In genomic region chr2:135876770-135877169, GRCh38 we compare ENCODE assay signal across 10 cellular contexts. TPM values are rescaled to one million over a fixed set of nuclear protein-coding genes. Genes with fewer than 3 reads are reported as not detected.
DNase-seq lines count a peak whose midpoint lies in the region; ATAC-seq, FAIRE-seq and TF ChIP-seq lines count a peak whose summit lies in the region.
"Not testable (repeated sequence)": the region's sequence is repeated elsewhere in the genome, so short reads cannot be mapped to it uniquely, and the experiment has no call there.
"Had no signal": no experiment of that assay in that cellular context is flagged by ENCODE, and none has a peak within 500 bp of the region (broad histone marks: within the 10 kb centered on the region; RNA-seq: fewer than 3 reads in every experiment).

No MANE protein-coding gene starts in this region.

- not testable (repeated sequence) for H3K27me3 ChIP-seq in CD4-positive, alpha-beta memory T cell (ENCODE audit: insufficient read depth, low read length); HUES64 (ENCODE audit: insufficient read depth, low read length); adipocyte (replicated peaks; ENCODE audit: control insufficient read depth, insufficient read depth, low read length); esophagus muscularis mucosa; liver (ENCODE audit: control insufficient read depth in 4 of 4, insufficient read depth in 4 of 4, low read length in 3 of 4); pancreas; transverse colon

- ATAC-seq in T-helper 17 cell, pancreas: not testable (repeated sequence)

- not testable (repeated sequence) for TF ChIP-seq EP300 in esophagus muscularis mucosa (IDR thresholded peaks at IDR 0.05); transverse colon (IDR thresholded peaks at IDR 0.05; ENCODE audit: low read depth)

- not testable (repeated sequence) for H3K36me3 ChIP-seq in CD4-positive, alpha-beta memory T cell (ENCODE audit: insufficient read depth, low read length); adipocyte (ENCODE audit: control insufficient read depth, insufficient read depth, low read length, severe bottlenecking); esophagus muscularis mucosa; liver (ENCODE audit: control insufficient read depth in 4 of 4, insufficient read depth in 3 of 4, low read depth in 1 of 4, low read length in 3 of 4); pancreas; transverse colon
- peaks cover 14% of the 10 kb centered on the region for H3K36me3 ChIP-seq in HUES64 (ENCODE audit: insufficient read depth, low read length)

- not testable (repeated sequence) for DNase-seq in CD4-positive, alpha-beta memory T cell; T-helper 17 cell; adipocyte (ENCODE audit: low read depth); esophagus muscularis mucosa (ENCODE audit: extremely low spot score); pancreas; transverse colon

- TF ChIP-seq POLR2A in esophagus muscularis mucosa (IDR thresholded peaks at IDR 0.05; ENCODE audit: low read depth); transverse colon (IDR thresholded peaks at IDR 0.05): not testable (repeated sequence)

- H3K36me3 Mint-ChIP-seq in CD4-positive, alpha-beta memory T cell, result peaks cover 5 to 14% of the 10 kb centered on the region in 2 donors
- H3K36me3 Mint-ChIP-seq in T-helper 17 cell (ENCODE audit: low read depth), result not testable (repeated sequence)

- not testable (repeated sequence) for TF ChIP-seq RAD21 in liver (IDR thresholded peaks at IDR 0.05)

- peak overlapping the region; percentile 80 for H3K27ac ChIP-seq in CD4-positive, alpha-beta memory T cell (ENCODE audit: low read depth, low read length)
- not testable (repeated sequence) for H3K27ac ChIP-seq in HUES64 (ENCODE audit: low read depth, low read length); liver (ENCODE audit: low read depth in 1 of 2, low read length in 2 of 2); pancreas
- peak overlapping the region; percentile 34 to 92 (median 85) for H3K27ac ChIP-seq in esophagus muscularis mucosa (replicated peaks in 1 of 4)
- peak overlapping the region; percentile 87 to 90 (median 88) for H3K27ac ChIP-seq in transverse colon

- 87% methylated on average over 15 of the region's 15 CpGs for WGBS in HUES64
- WGBS in esophagus muscularis mucosa, result 85% methylated on average over 15 of the region's 15 CpGs
- 87% methylated on average over 15 of the region's 15 CpGs for WGBS in liver
- 82 to 87% methylated on average over 15 of the region's 15 CpGs for WGBS in pancreas, 2 donors
- WGBS in transverse colon (ENCODE audit: low coverage in 1 of 2), 2 donors, result 85 to 90% methylated on average over 7 to 15 of the region's 15 CpGs

- H3K27me3 Mint-ChIP-seq in CD4-positive, alpha-beta memory T cell; T-helper 17 cell: not testable (repeated sequence)

- not testable (repeated sequence) for FAIRE-seq in pancreas (lab: Jason Lieb, UNC)

- H3K9ac ChIP-seq in HUES64 (ENCODE audit: low read depth, low read length) (0 out of 2 replicates have a peak overlapping the region, but pooled peaks have one; percentile 2), adipocyte (ENCODE audit: low read length) (peak overlapping the region; percentile 84)
- not testable (repeated sequence) for H3K9ac ChIP-seq in liver (ENCODE audit: low read depth in 1 of 2, low read length in 2 of 2)

- in situ Hi-C loops in transverse colon (cut with MboI; ENCODE audit: low pct_ligation_motif_present in 1 of 4, low pct_unique_long_range_greater_than_20kb in 1 of 4, low sequenced_read_pairs in 3 of 4), result not testable (repeated sequence)

- peak overlapping the region; percentile 85 to 96 (median 95) for H3K27ac Mint-ChIP-seq in CD4-positive, alpha-beta memory T cell
- peak overlapping the region; percentile 91 for H3K27ac Mint-ChIP-seq in T-helper 17 cell

- not testable (repeated sequence) for H3K9me3 Mint-ChIP-seq in CD4-positive, alpha-beta memory T cell

- CTCF ChIA-PET in CD4-positive, alpha-beta memory T cell (lab: Charles Lee; ENCODE audit: partially characterized antibody), result interaction anchor here (1.7 kb wide), 1 partner anchor 547 kb away, joined by 3 read pairs; no protein-coding TSS in a partner anchor

- peak overlapping the region; percentile 81 to 96 (median 95) for H3K4me3 Mint-ChIP-seq in CD4-positive, alpha-beta memory T cell
- peak overlapping the region; percentile 95 for H3K4me3 Mint-ChIP-seq in T-helper 17 cell

- peaks cover 31% of the 10 kb centered on the region for H3K4me1 ChIP-seq in CD4-positive, alpha-beta memory T cell (ENCODE audit: insufficient read depth, low read length)
- H3K4me1 ChIP-seq in HUES64 (ENCODE audit: insufficient read depth, low read length), result peaks cover 18% of the 10 kb centered on the region
- H3K4me1 ChIP-seq in adipocyte (ENCODE audit: control insufficient read depth, insufficient read depth, low read length), result peaks cover 18% of the 10 kb centered on the region
- H3K4me1 ChIP-seq in esophagus muscularis mucosa, result peaks cover 13 to 21% (median 16%) of the 10 kb centered on the region in 4 donors
- peaks cover 0 to 12% (median 9%) of the 10 kb centered on the region in 4 donors for H3K4me1 ChIP-seq in liver (ENCODE audit: control insufficient read depth in 4 of 4, insufficient read depth in 4 of 4, low read length in 3 of 4)
- H3K4me1 ChIP-seq in pancreas, result not testable (repeated sequence)
- peaks cover 0 to 22% (median 9%) of the 10 kb centered on the region in 4 donors for H3K4me1 ChIP-seq in transverse colon

- POLR2A ChIA-PET in CD4-positive, alpha-beta memory T cell (lab: Charles Lee; ENCODE audit: partially characterized antibody), result interaction anchor here (0.7 to 1.9 kb wide), 12 partner anchors 14 to 958 kb away, joined by 3 to 11 read pairs (median 6); partner anchors contain the start of genes CCNT2, R3HDM1, RAB3GAP1 and UBXN4

- TF ChIP-seq CTCF in esophagus muscularis mucosa (IDR thresholded peaks at IDR 0.05); liver (IDR thresholded peaks at IDR 0.05; ENCODE audit: low read depth, low read length, missing input control); pancreas (IDR thresholded peaks at IDR 0.05); transverse colon (IDR thresholded peaks at IDR 0.05): not testable (repeated sequence)

- peaks cover 27 to 47% (median 37%) of the 10 kb centered on the region in 4 donors for H3K4me1 Mint-ChIP-seq in CD4-positive, alpha-beta memory T cell
- H3K4me1 Mint-ChIP-seq in T-helper 17 cell, result peaks cover 31% of the 10 kb centered on the region

- peak overlapping the region in 1 of 2 donors; percentile 82 for H3K4me3 ChIP-seq in CD4-positive, alpha-beta memory T cell (ENCODE audit: low read length in 2 of 2)
- H3K4me3 ChIP-seq in HUES64 (ENCODE audit: low read length) (peak overlapping the region; percentile 78), adipocyte (ENCODE audit: low read length) (peak overlapping the region; percentile 92), esophagus muscularis mucosa (peak overlapping the region; percentile 73 to 82 (median 76)), liver (ENCODE audit: low read depth in 1 of 3, low read length in 3 of 3) (peak overlapping the region in 2 of 3 donors; percentile 30 to 89), pancreas (peak overlapping the region in 3 of 4 donors; percentile 66 to 86 (median 82)), transverse colon (peak overlapping the region; percentile 3 to 97 (median 92))

- H3K9me3 ChIP-seq in CD4-positive, alpha-beta memory T cell (ENCODE audit: control insufficient read depth in 1 of 2, low read length in 2 of 2); HUES64 (ENCODE audit: insufficient read depth, low read depth, low read length); T-helper 17 cell (ENCODE audit: control insufficient read depth, low read length, poor library complexity, severe bottlenecking); adipocyte (ENCODE audit: control insufficient read depth, low read length); esophagus muscularis mucosa; liver (ENCODE audit: control insufficient read depth in 4 of 4, low read length in 3 of 4); pancreas; transverse colon: not testable (repeated sequence)

- intact Hi-C loops in CD4-positive, alpha-beta memory T cell (cut with micrococcal nuclease), result loop anchor here (1.0 to 5.0 kb wide), 7 partner anchors 106 to 958 kb away; partner anchors contain the start of genes CCNT2, R3HDM1, RAB3GAP1 and UBXN4
- intact Hi-C loops in esophagus muscularis mucosa (cut with DNase I), result loop anchor here (10.0 kb wide), 1 partner anchor 132 kb away; the partner anchor contains the start of gene UBXN4
- intact Hi-C loops in pancreas (cut with DNase I); transverse colon (cut with DNase I; ENCODE audit: low total_unique reads): not testable (repeated sequence)

RNA-seq across cellular contexts. Expression of gene MCM6, which starts 0.5 kb away (rescaled TPM):
- total RNA-seq in CD4-positive, alpha-beta memory T cell, result 10 to 100 TPM; 31.2 to 32.7 TPM
- 10 to 100 TPM; 16.1 to 19.0 TPM for polyA plus RNA-seq in CD4-positive, alpha-beta memory T cell
- polyA plus RNA-seq in HUES64 (2013, experiment 1 of 2), result 109 TPM
- polyA plus RNA-seq in HUES64 (2013, experiment 2 of 2), result 98.3 TPM
- total RNA-seq in T-helper 17 cell (10 to 100 TPM; 19.5 to 30.9 TPM), esophagus muscularis mucosa (10 to 100 TPM in 1 of 4 donors, 1 to 10 TPM in 3; 7.5 to 10.1 (median 9.3) TPM), liver (10 to 100 TPM in 1 of 2 donors, 1 to 10 TPM in 1; 2.7 to 35.7 TPM), pancreas (1 to 10 TPM; 1.9 to 5.7 (median 3.1) TPM), transverse colon (1 to 10 TPM in 3 of 4 donors, under 1 TPM in 1; 0.37 to 7.9 (median 3.7) TPM)
- polyA plus RNA-seq in liver (1 to 10 TPM; 1.8 to 2.9 TPM), pancreas (1 to 10 TPM; 1.5 to 2.1 TPM)

RNA-seq across cellular contexts. Expression of gene LCT, which starts 39.8 kb away (rescaled TPM):
- total RNA-seq in CD4-positive, alpha-beta memory T cell, result under 1 TPM; 0.06 TPM
- not detected for polyA plus RNA-seq in CD4-positive, alpha-beta memory T cell
- 0.05 TPM for polyA plus RNA-seq in HUES64 (2013, experiment 1 of 2)
- polyA plus RNA-seq in HUES64 (2013, experiment 2 of 2), result not detected
- total RNA-seq in T-helper 17 cell (under 1 TPM; 0.07 to 0.10 TPM), esophagus muscularis mucosa (not detected), liver (not detected), pancreas (under 1 TPM in 1 of 6 donors, not detected in 5; 0.06 TPM), transverse colon (under 1 TPM in 1 of 4 donors, not detected in 3; 0.32 TPM)
- polyA plus RNA-seq in liver (not detected), pancreas (under 1 TPM in 1 of 2 donors, not detected in 1; under 0.01 TPM)
- total RNA-seq: HT-29, SK-MEL-5 had no signal
